34 cellular contexts compared by ENCODE assay signal in the genomic region with DNA sequence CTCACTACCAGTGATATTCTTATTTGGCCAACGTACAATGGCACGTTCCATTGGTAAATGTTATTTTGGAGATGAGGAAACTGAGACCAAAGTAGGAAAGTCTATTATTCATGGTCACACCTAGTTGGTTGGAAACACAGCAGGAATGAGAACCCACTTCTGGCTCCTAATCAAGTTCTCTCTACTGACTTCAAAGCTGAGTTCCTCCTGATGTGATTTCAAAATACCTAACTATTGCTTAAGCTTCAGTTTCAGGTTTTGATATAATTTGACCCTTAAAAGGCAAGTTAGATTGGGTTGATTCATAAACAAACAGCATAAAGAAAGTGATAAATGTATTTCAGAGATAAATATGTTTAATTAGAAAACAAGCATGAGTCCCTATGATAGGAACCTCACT.
"Had no signal": no experiment of that assay in that cellular context is flagged by ENCODE, and none has a peak within 500 bp of the region (broad histone marks: within the 10 kb centered on the region; RNA-seq: fewer than 3 reads in every experiment).

No MANE protein-coding gene starts in this region.

- H3K27me3 Mint-ChIP-seq: activated naive CD4-positive, alpha-beta T cell treated with anti-CD3 and anti-CD28 coated beads, Interleukin-2, amount 10 ng/mL, durations not matched to agents 7 days and 5 days had no signal

- DNase-seq: activated CD4-positive, alpha-beta memory T cell treated with anti-CD3 and anti-CD28 coated beads, Interleukin-2, amount 10 ng/mL, durations not matched to agents 7 days and 5 days; activated CD4-positive, alpha-beta T cell treated with anti-CD3 and anti-CD28 coated beads for 1 hour; activated CD4-positive, alpha-beta T cell treated with anti-CD3 and anti-CD28 coated beads for 36 hours; activated CD4-positive, alpha-beta T cell treated with anti-CD3 and anti-CD28 coated beads for 48 hours; activated CD4-positive, alpha-beta T cell treated with anti-CD3 and anti-CD28 coated beads, Interleukin-2, amount 10 ng/mL, durations not matched to agents 7 days and 5 days; activated CD4-positive, alpha-beta T cell treated with anti-CD3 and anti-CD28 coated beads, Interleukin-2, amount 50 U/mL, for 48 hours; activated CD4-positive, CD25-positive, alpha-beta regulatory T cell; activated CD8-positive, alpha-beta memory T cell treated with anti-CD3 and anti-CD28 coated beads for 24 hours; activated CD8-positive, alpha-beta memory T cell treated with anti-CD3 and anti-CD28 coated beads, Interleukin-2, amount 10 ng/mL, durations not matched to agents 7 days and 5 days; activated CD8-positive, alpha-beta memory T cell treated with anti-CD3 and anti-CD28 coated beads, Interleukin-2, amount 50 U/mL, for 48 hours; activated CD8-positive, alpha-beta T cell treated with anti-CD3 and anti-CD28 coated beads, Interleukin-2, amount 10 ng/mL, durations not matched to agents 7 days and 5 days; activated effector memory CD4-positive, alpha-beta T cell treated with Interleukin-2 at 50 U/mL for 16 hours; activated gamma-delta T cell; activated naive CD4-positive, alpha-beta T cell treated with anti-CD3 and anti-CD28 coated beads, Interleukin-2, amount 10 ng/mL, durations not matched to agents 7 days and 5 days; activated naive CD4-positive, alpha-beta T cell treated with Interleukin-2 at 50 U/mL for 16 hours; activated naive CD8-positive, alpha-beta T cell treated with anti-CD3 and anti-CD28 coated beads, Interleukin-2, amount 10 ng/mL, durations not matched to agents 7 days and 5 days; activated naive CD8-positive, alpha-beta T cell treated with anti-CD3 and anti-CD28 coated beads, Interleukin-2, amount 50 U/mL, for 24 hours; activated T-cell treated with anti-CD3 and anti-CD28 coated beads, Interleukin-2, amount 50 U/mL, for 24 hours; activated T-cell treated with anti-CD3 and anti-CD28 coated beads, Interleukin-2, amount 50 U/mL, for 48 hours; amygdala; anterior cingulate cortex; caudate nucleus; cerebellar nuclear complex; T-helper 1 cell; T-helper 2 cell; T-helper 9 cell had no signal

- H3K27ac Mint-ChIP-seq: activated CD4-positive, alpha-beta memory T cell treated with anti-CD3 and anti-CD28 coated beads, Interleukin-2, amount 10 ng/mL, durations not matched to agents 7 days and 5 days; activated CD4-positive, alpha-beta T cell treated with anti-CD3 and anti-CD28 coated beads for 36 hours; activated CD4-positive, alpha-beta T cell treated with anti-CD3 and anti-CD28 coated beads, Interleukin-2, amount 10 ng/mL, durations not matched to agents 7 days and 5 days; activated CD8-positive, alpha-beta memory T cell treated with anti-CD3 and anti-CD28 coated beads, Interleukin-2, amount 10 ng/mL, durations not matched to agents 7 days and 5 days; activated CD8-positive, alpha-beta T cell treated with anti-CD3 and anti-CD28 coated beads, Interleukin-2, amount 10 ng/mL, durations not matched to agents 7 days and 5 days; activated naive CD4-positive, alpha-beta T cell treated with anti-CD3 and anti-CD28 coated beads, Interleukin-2, amount 10 ng/mL, durations not matched to agents 7 days and 5 days; activated naive CD4-positive, alpha-beta T cell treated with anti-CD3 and anti-CD28 coated beads, Interleukin-2, amount 50 U/mL, for 24 hours; activated naive CD8-positive, alpha-beta T cell; activated naive CD8-positive, alpha-beta T cell treated with anti-CD3 and anti-CD28 coated beads, Interleukin-2, amount 10 ng/mL, durations not matched to agents 7 days and 5 days; activated naive CD8-positive, alpha-beta T cell treated with anti-CD3 and anti-CD28 coated beads, Interleukin-2, amount 50 U/mL, for 24 hours; activated T-cell treated with anti-CD3 and anti-CD28 coated beads, Interleukin-2, amount 50 U/mL, for 24 hours; activated T-helper 2 cell treated with anti-CD3 and anti-CD28 coated beads, Interferon-gamma antibody, Interleukin-2, Interleukin-4, amounts not matched to agents 10 μg/mL and 5 μg/mL and 100 μg/mL, durations not matched to agents 14 hours and 24 hours and 36 hours; brain; T-helper 1 cell treated with Interleukin-12 subunit alpha and Interleukin-12 subunit beta and Interleukin-4 antibody, amounts not matched to agents 30 μg/mL and 1 μg/mL, for 36 hours; T-helper 2 cell treated with Interferon-gamma antibody and Interleukin-4, amounts not matched to agents 5 μg/mL and 100 μg/mL, for 36 hours had no signal

- H3K36me3 Mint-ChIP-seq: activated CD8-positive, alpha-beta memory T cell treated with anti-CD3 and anti-CD28 coated beads, Interleukin-2, amount 10 ng/mL, durations not matched to agents 7 days and 5 days; activated naive CD4-positive, alpha-beta T cell treated with anti-CD3 and anti-CD28 coated beads, Interleukin-2, amount 10 ng/mL, durations not matched to agents 7 days and 5 days; activated naive CD4-positive, alpha-beta T cell treated with anti-CD3 and anti-CD28 coated beads, Interleukin-2, amount 50 U/mL, for 24 hours; activated naive CD8-positive, alpha-beta T cell; activated naive CD8-positive, alpha-beta T cell treated with anti-CD3 and anti-CD28 coated beads, Interleukin-2, amount 10 ng/mL, durations not matched to agents 7 days and 5 days had no signal

- H3K4me3 Mint-ChIP-seq: activated CD4-positive, alpha-beta memory T cell treated with anti-CD3 and anti-CD28 coated beads, Interleukin-2, amount 10 ng/mL, durations not matched to agents 7 days and 5 days; activated CD4-positive, alpha-beta T cell treated with anti-CD3 and anti-CD28 coated beads for 36 hours; activated CD4-positive, alpha-beta T cell treated with anti-CD3 and anti-CD28 coated beads, Interleukin-2, amount 10 ng/mL, durations not matched to agents 7 days and 5 days; activated CD8-positive, alpha-beta memory T cell treated with anti-CD3 and anti-CD28 coated beads, Interleukin-2, amount 10 ng/mL, durations not matched to agents 7 days and 5 days; activated CD8-positive, alpha-beta T cell treated with anti-CD3 and anti-CD28 coated beads, Interleukin-2, amount 10 ng/mL, durations not matched to agents 7 days and 5 days; activated naive CD4-positive, alpha-beta T cell treated with anti-CD3 and anti-CD28 coated beads, Interleukin-2, amount 10 ng/mL, durations not matched to agents 7 days and 5 days; activated naive CD4-positive, alpha-beta T cell treated with anti-CD3 and anti-CD28 coated beads, Interleukin-2, amount 50 U/mL, for 24 hours; activated naive CD8-positive, alpha-beta T cell; activated naive CD8-positive, alpha-beta T cell treated with anti-CD3 and anti-CD28 coated beads, Interleukin-2, amount 10 ng/mL, durations not matched to agents 7 days and 5 days; activated naive CD8-positive, alpha-beta T cell treated with anti-CD3 and anti-CD28 coated beads, Interleukin-2, amount 50 U/mL, for 24 hours; activated T-cell treated with anti-CD3 and anti-CD28 coated beads, Interleukin-2, amount 50 U/mL, for 24 hours; brain; central memory CD8-positive, alpha-beta T cell; T-helper 1 cell treated with Interleukin-12 subunit alpha and Interleukin-12 subunit beta and Interleukin-4 antibody, amounts not matched to agents 30 μg/mL and 1 μg/mL, for 36 hours; T-helper 2 cell treated with Interferon-gamma antibody and Interleukin-4, amounts not matched to agents 5 μg/mL and 100 μg/mL, for 36 hours had no signal

- ATAC-seq: activated CD4-positive, alpha-beta T cell treated with anti-CD3 and anti-CD28 coated beads for 36 hours; activated CD4-positive, CD25-positive, alpha-beta regulatory T cell treated with anti-CD3 and anti-CD28 coated beads, Interleukin-2, amount 50 U/mL, for 24 hours; activated CD8-positive, alpha-beta memory T cell treated with anti-CD3 and anti-CD28 coated beads, Interleukin-2, amount 10 ng/mL, durations not matched to agents 7 days and 5 days; activated CD8-positive, alpha-beta T cell treated with anti-CD3 and anti-CD28 coated beads, Interleukin-2, amount 10 ng/mL, durations not matched to agents 7 days and 5 days; activated naive CD8-positive, alpha-beta T cell treated with anti-CD3 and anti-CD28 coated beads, Interleukin-2, amount 50 U/mL, for 24 hours had no signal

- H3K4me1 Mint-ChIP-seq: activated CD4-positive, alpha-beta memory T cell treated with anti-CD3 and anti-CD28 coated beads, Interleukin-2, amount 10 ng/mL, durations not matched to agents 7 days and 5 days; activated CD4-positive, alpha-beta T cell treated with anti-CD3 and anti-CD28 coated beads for 36 hours; activated CD4-positive, alpha-beta T cell treated with anti-CD3 and anti-CD28 coated beads, Interleukin-2, amount 10 ng/mL, durations not matched to agents 7 days and 5 days; activated CD8-positive, alpha-beta memory T cell treated with anti-CD3 and anti-CD28 coated beads, Interleukin-2, amount 10 ng/mL, durations not matched to agents 7 days and 5 days; activated naive CD4-positive, alpha-beta T cell treated with anti-CD3 and anti-CD28 coated beads, Interleukin-2, amount 10 ng/mL, durations not matched to agents 7 days and 5 days; activated naive CD4-positive, alpha-beta T cell treated with anti-CD3 and anti-CD28 coated beads, Interleukin-2, amount 50 U/mL, for 24 hours; activated naive CD8-positive, alpha-beta T cell treated with anti-CD3 and anti-CD28 coated beads, Interleukin-2, amount 10 ng/mL, durations not matched to agents 7 days and 5 days; activated naive CD8-positive, alpha-beta T cell treated with anti-CD3 and anti-CD28 coated beads, Interleukin-2, amount 50 U/mL, for 24 hours; brain; central memory CD8-positive, alpha-beta T cell had no signal

- H3K9me3 Mint-ChIP-seq: activated CD4-positive, alpha-beta memory T cell treated with anti-CD3 and anti-CD28 coated beads, Interleukin-2, amount 10 ng/mL, durations not matched to agents 7 days and 5 days; activated CD4-positive, alpha-beta T cell treated with anti-CD3 and anti-CD28 coated beads, Interleukin-2, amount 10 ng/mL, durations not matched to agents 7 days and 5 days; activated naive CD4-positive, alpha-beta T cell treated with anti-CD3 and anti-CD28 coated beads, Interleukin-2, amount 10 ng/mL, durations not matched to agents 7 days and 5 days; activated naive CD4-positive, alpha-beta T cell treated with anti-CD3 and anti-CD28 coated beads, Interleukin-2, amount 50 U/mL, for 24 hours; activated naive CD8-positive, alpha-beta T cell treated with anti-CD3 and anti-CD28 coated beads, Interleukin-2, amount 10 ng/mL, durations not matched to agents 7 days and 5 days; activated naive CD8-positive, alpha-beta T cell treated with anti-CD3 and anti-CD28 coated beads, Interleukin-2, amount 50 U/mL, for 24 hours; activated T-cell treated with anti-CD3 and anti-CD28 coated beads, Interleukin-2, amount 50 U/mL, for 24 hours; activated T-helper 2 cell treated with anti-CD3 and anti-CD28 coated beads, Interferon-gamma antibody, Interleukin-2, Interleukin-4, amounts not matched to agents 10 μg/mL and 5 μg/mL and 100 μg/mL, durations not matched to agents 14 hours and 24 hours and 36 hours; central memory CD8-positive, alpha-beta T cell; T-helper 1 cell treated with Interleukin-12 subunit alpha and Interleukin-12 subunit beta and Interleukin-4 antibody, amounts not matched to agents 30 μg/mL and 1 μg/mL, for 36 hours; T-helper 2 cell treated with Interferon-gamma antibody and Interleukin-4, amounts not matched to agents 5 μg/mL and 100 μg/mL, for 36 hours had no signal
